Comparison of ENCODE assay signal across 18 cellular contexts in genomic region chr22:37760152-37760551, GRCh38. TPM values are rescaled to one million over a fixed set of nuclear protein-coding genes. Genes with fewer than 3 reads are reported as not detected.
DNase-seq lines count a peak whose midpoint lies in the region; ATAC-seq and TF ChIP-seq lines count a peak whose summit lies in the region.
"Had no signal": no experiment of that assay in that cellular context is flagged by ENCODE, and none has a peak within 500 bp of the region (broad histone marks: within the 10 kb centered on the region; RNA-seq: fewer than 3 reads in every experiment).

No MANE protein-coding gene starts in this region.

- 82% methylated on average over 3 of the region's 3 CpGs for WGBS in hepatocyte (ENCODE audit: low lambda C conversion rate, missing lambda C conversion rate)

- H3K27ac ChIP-seq in PC-3 (ENCODE audit: low read length), result no peak overlapping the region
- peak overlapping the region; percentile 2 for H3K27ac ChIP-seq in hepatocyte
- H3K27ac ChIP-seq: SJSA1 had no signal

- H4K20me1 ChIP-seq in PC-3 (ENCODE audit: low read length), result no peaks in the 10 kb centered on the region
- no peaks in the 10 kb centered on the region for H4K20me1 ChIP-seq in hepatocyte (ENCODE audit: insufficient read depth, poor library complexity, severe bottlenecking)

- H3K79me2 ChIP-seq in PC-3 (ENCODE audit: low read length) (peaks cover 9% of the 10 kb centered on the region; the same call in 1 of the 2 replicates), hepatocyte (peaks cover 6% of the 10 kb centered on the region)

- POLR2A ChIA-PET in PC-3 (lab: Charles Lee; ENCODE audit: unreplicated experiment), result no interaction called here

- H3K27me3 ChIP-seq in PC-3 (ENCODE audit: low read length) (no peaks in the 10 kb centered on the region), hepatocyte (no peaks in the 10 kb centered on the region)
- H3K27me3 ChIP-seq: SJSA1 had no signal

- H3K4me2 ChIP-seq in PC-3 (ENCODE audit: low read length) (no peak overlapping the region), hepatocyte (no peak overlapping the region)

- no peak overlapping the region for H3K4me3 ChIP-seq in PC-3 (ENCODE audit: low read length)
- H3K4me3 ChIP-seq in hepatocyte, result no peak overlapping the region
- H3K4me3 ChIP-seq: SJSA1 had no signal

- H3K9me2 ChIP-seq in PC-3 (replicated peaks; ENCODE audit: low read length) (no peaks in the 10 kb centered on the region), hepatocyte (replicated peaks; ENCODE audit: insufficient read depth) (no peaks in the 10 kb centered on the region)

- DNase-seq in NCI-H510A treated with DMSO at 0.1 percent for 48 hours (lab: John Stamatoyannopoulos, UW) (peak; percentile 32), NCI-H510A (lab: John Stamatoyannopoulos, UW) (no peak), PC-3 (no peak), hepatocyte (ENCODE audit: low spot score) (peak; percentile 52), ACHN (no peak), AG08395 (ENCODE audit: low spot score) (no peak)
- no peak for DNase-seq in activated naive CD4-positive, alpha-beta T cell treated with Interleukin-2 at 50 U/mL for 16 hours
- DNase-seq: C1 segment of cervical spinal cord; DMS153; KBM-7; MV-4-11; NCI-H1694; NCI-H2227 treated with DMSO at 0.1 percent for 48 hours; NCI-H526; NK-92 treated with Interleukin-12 subunit alpha and Interleukin-12 subunit beta, amount 100 ng/mL, for 24 hours; OCI-M1 had no signal

- H2AFZ ChIP-seq in PC-3 (ENCODE audit: low read length) (no peak overlapping the region), hepatocyte (no peak overlapping the region)

- ATAC-seq in PC-3 (peak; percentile 64), HG03521 (IDR thresholded peaks at IDR 0.05; ENCODE audit: unreplicated experiment) (no peak)

- no TSS peak for BruUV-seq in PC-3 (replicated peaks; lab: Mats Ljungman, UMichigan)

- no peaks in the 10 kb centered on the region for H3K9me3 ChIP-seq in PC-3 (ENCODE audit: low read length)
- no peaks in the 10 kb centered on the region for H3K9me3 ChIP-seq in hepatocyte (ENCODE audit: low read depth)
- H3K9me3 ChIP-seq: SJSA1 had no signal

- TF ChIP-seq CTCF in PC-3 (conservative IDR thresholded peaks at IDR 0.05; ENCODE audit: low read depth, low read length) (no peak), hepatocyte (IDR thresholded peaks at IDR 0.05; ENCODE audit: poor library complexity) (no peak)

- no peak overlapping the region for H3K9ac ChIP-seq in PC-3 (ENCODE audit: low read length)

- peaks cover 17% of the 10 kb centered on the region for H3K36me3 ChIP-seq in PC-3 (ENCODE audit: low read depth, low read length)
- no peaks in the 10 kb centered on the region for H3K36me3 ChIP-seq in hepatocyte (replicated peaks; ENCODE audit: insufficient read depth, low read depth)

- in situ Hi-C loops in ACHN (cut with HindIII; ENCODE audit: low pct_ligation_motif_present, low pct_unique_long_range_greater_than_20kb, low sequenced_read_pairs), result no loop called here

- peaks cover 5% of the 10 kb centered on the region; the same call in 1 of the 2 replicates for H3K4me1 ChIP-seq in PC-3 (ENCODE audit: insufficient read depth, low read length)
- H3K4me1 ChIP-seq in hepatocyte (ENCODE audit: insufficient read depth), result no peaks in the 10 kb centered on the region
- H3K4me1 ChIP-seq: SJSA1 had no signal

- H3F3A ChIP-seq in PC-3 (ENCODE audit: low read length, unreplicated experiment), result no peaks in the 10 kb centered on the region

- CTCF ChIA-PET in PC-3 (lab: Charles Lee), result no interaction called here

- intact Hi-C loops in PC-3 (cut with micrococcal nuclease), result no loop called here

RNA-seq across cellular contexts. Expression of gene GCAT, which starts 47.6 kb away (rescaled TPM):
- total RNA-seq in PC-3 (2014; rRNA removed), result 26.0 and 33.3 TPM in 2 replicates
- 20.2 and 20.4 TPM in 2 replicates for total RNA-seq in hepatocyte
- 31.5 and 40.0 TPM in 2 replicates for polyA plus RNA-seq in hepatocyte

Comparison
In these comparisons a context has a peak if more than half of its experiments do, and no peak if none do; other contexts are left out.
1. DNase-seq: peak in NCI-H510A treated with DMSO at 0.1 percent for 48 hours (single experiment) and hepatocyte (single experiment); none in NCI-H510A (single experiment), PC-3 (single experiment), ACHN (single experiment), activated naive CD4-positive, alpha-beta T cell treated with Interleukin-2 at 50 U/mL for 16 hours (single experiment) and AG08395 (single experiment).